In the genomic region with DNA sequence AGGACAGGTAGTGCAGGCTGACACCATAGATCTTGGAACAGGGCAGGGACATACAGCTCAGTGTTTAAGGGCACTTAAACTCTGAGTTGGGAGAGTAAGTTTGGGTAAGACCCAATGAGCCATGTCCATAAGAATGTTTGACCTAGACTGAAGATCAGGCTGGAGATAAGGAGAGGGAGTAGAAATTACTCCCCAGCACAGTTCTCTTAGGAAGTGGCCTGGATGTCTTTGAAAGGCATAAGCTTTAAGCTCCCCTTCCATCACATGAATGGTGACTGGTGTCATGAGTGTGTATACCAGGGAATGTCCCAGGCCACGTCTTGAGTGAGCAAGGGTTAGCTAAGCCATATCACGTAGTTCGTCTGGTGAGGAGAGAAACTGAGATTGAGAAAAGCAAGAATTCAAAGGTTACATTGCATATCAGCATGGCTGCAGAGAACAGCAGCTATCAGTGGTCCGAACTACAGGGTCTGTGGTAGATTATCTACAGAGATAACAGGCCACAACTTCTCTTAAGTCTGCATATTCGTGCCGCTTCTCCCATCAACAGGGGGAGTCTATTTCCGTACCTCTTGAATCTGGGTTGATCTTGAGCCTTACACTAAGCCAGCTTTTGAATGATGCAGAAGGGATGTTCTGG, we compare ENCODE assay signal across 16 cellular contexts.
DNase-seq lines count a peak whose midpoint lies in the region; ATAC-seq, FAIRE-seq and TF ChIP-seq lines count a peak whose summit lies in the region.
"Had no signal": no experiment of that assay in that cellular context is flagged by ENCODE, and none has a peak within 500 bp of the region (broad histone marks: within the 10 kb centered on the region; RNA-seq: fewer than 3 reads in every experiment).

No MANE protein-coding gene starts in this region.

- H3K27ac ChIP-seq in foreskin keratinocyte, result peak overlapping the region; percentile 59
- H3K27ac ChIP-seq in small intestine (ENCODE audit: low read depth in 1 of 2, low read length in 1 of 2), result peak overlapping the region; percentile 71 to 85

- no peak for FAIRE-seq in small intestine (lab: Jason Lieb, UNC)

- H3K9me3 ChIP-seq in small intestine (ENCODE audit: control insufficient read depth, low read depth), result no peaks in the 10 kb centered on the region

- H3K4me1 ChIP-seq in foreskin keratinocyte (peaks cover 18% of the 10 kb centered on the region), small intestine (ENCODE audit: control insufficient read depth in 2 of 2, insufficient read depth in 1 of 2, low read depth in 1 of 2, low read length in 1 of 2) (peaks cover 6 to 13% of the 10 kb centered on the region in 2 donors)

- no peak for TF ChIP-seq CTCF in foreskin keratinocyte (conservative IDR thresholded peaks at IDR 0.05)

- 39 to 48% (median 45%) methylated on average over 7 of the region's 7 CpGs for WGBS in small intestine, 3 donors

- DNase-seq in RPMI7951 (ENCODE audit: low read depth) (peak; percentile 60), foreskin keratinocyte (no peak), small intestine (peak; percentile 70), DMS 273 (lab: John Stamatoyannopoulos, UW; ENCODE audit: unreplicated experiment) (no peak), NCI-H82 treated with DMSO at 0.1 percent for 48 hours (lab: John Stamatoyannopoulos, UW; ENCODE audit: unreplicated experiment) (no peak), NCI-H1048 (lab: John Stamatoyannopoulos, UW) (no peak)
- DNase-seq: activated CD4-positive, CD25-positive, alpha-beta regulatory T cell treated with anti-CD3 and anti-CD28 coated beads, Interleukin-2, amount 50 U/mL, for 72 hours; activated CD8-positive, alpha-beta memory T cell treated with anti-CD3 and anti-CD28 coated beads, Interleukin-2, amount 50 U/mL, for 48 hours; activated naive CD4-positive, alpha-beta T cell treated with Interleukin-2 at 50 U/mL for 16 hours; AML-193; NCI-H1930; nucleus accumbens; stimulated activated naive CD4-positive, alpha-beta T cell treated with Interleukin-2 at 50 U/mL for 16 hours had no signal

- no peaks in the 10 kb centered on the region for H3K27me3 ChIP-seq in foreskin keratinocyte
- H3K27me3 ChIP-seq in small intestine (ENCODE audit: control insufficient read depth in 2 of 2, insufficient read depth in 2 of 2, low read length in 2 of 2), result no peaks in the 10 kb centered on the region

- peak; percentile 54 for ATAC-seq in HG02798 (IDR thresholded peaks at IDR 0.05; ENCODE audit: poor library complexity, unreplicated experiment)
- ATAC-seq in foreskin keratinocyte, result no peak
- no peak for ATAC-seq in HG02623 (IDR thresholded peaks at IDR 0.05; ENCODE audit: unreplicated experiment)
- ATAC-seq: HCT116 had no signal

- no peaks in the 10 kb centered on the region for H3K36me3 ChIP-seq in small intestine (ENCODE audit: control insufficient read depth in 2 of 2, insufficient read depth in 2 of 2, low read length in 2 of 2)

- H3K4me3 ChIP-seq in small intestine (ENCODE audit: low read depth in 1 of 2, low read length in 2 of 2), result no peak overlapping the region

Comparison
In these comparisons a context has a peak if more than half of its experiments do, and no peak if none do; other contexts are left out.
1. DNase-seq: peak in RPMI7951 (single experiment) and small intestine (single experiment); none in foreskin keratinocyte (0 of 2), DMS 273 (single experiment), NCI-H82 treated with DMSO at 0.1 percent for 48 hours (single experiment) and NCI-H1048 (single experiment).